Comparison of ENCODE assay signal across 8 cellular contexts in the genomic region with DNA sequence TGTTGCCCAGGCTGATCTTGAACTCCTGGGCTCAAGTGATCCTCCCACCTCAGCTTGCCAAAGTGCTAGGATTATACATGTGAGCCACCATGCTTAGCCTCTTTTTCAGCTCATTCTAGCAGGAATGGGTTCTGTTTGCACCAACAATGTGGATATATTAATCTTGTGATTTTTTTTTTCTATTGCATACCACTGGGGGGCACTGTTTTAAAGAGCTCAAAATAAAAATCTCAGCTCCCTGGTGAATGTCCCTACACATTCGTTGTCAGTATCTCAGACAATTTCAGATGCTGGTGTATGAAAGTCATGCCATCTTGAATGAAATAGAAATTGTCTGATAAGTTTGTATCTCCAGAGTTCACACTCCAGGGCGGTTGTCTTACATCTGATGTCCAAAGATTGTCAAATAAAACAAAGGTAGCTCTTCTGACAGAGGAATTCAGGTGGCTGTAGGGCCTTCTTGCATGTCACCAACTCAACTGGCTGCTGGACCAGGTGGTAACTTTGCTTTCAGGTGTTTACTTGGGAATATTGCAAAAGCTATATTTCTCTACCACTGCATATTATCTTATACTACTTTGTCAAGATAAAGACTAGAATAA. TPM values are rescaled to one million over a fixed set of nuclear protein-coding genes. Genes with fewer than 3 reads are reported as not detected.
DNase-seq lines count a peak whose midpoint lies in the region; ATAC-seq and TF ChIP-seq lines count a peak whose summit lies in the region.

No MANE protein-coding gene starts in this region.

- CTCF ChIA-PET in HEK293 (lab: Yijun Ruan, JAX), result interaction anchor here (0.6 to 5.4 kb wide), 53 partner anchors 8 to 600 kb away, joined by 3 to 128 read pairs (median 4); partner anchors contain the start of gene LAPTM4A
- CTCF ChIA-PET in activated CD4-positive, alpha-beta memory T cell treated with anti-CD3 and anti-CD28 coated beads for 36 hours (lab: Charles Lee), result interaction anchor here (0.6 to 3.9 kb wide), 47 partner anchors 10 to 1075 kb away, joined by 3 to 27 read pairs (median 4); partner anchors contain the start of genes HS1BP3, LAPTM4A, SDC1 and TTC32

- H3K27ac Mint-ChIP-seq in activated CD4-positive, alpha-beta memory T cell treated with anti-CD3 and anti-CD28 coated beads for 36 hours, result no peak overlapping the region

- H3K9me3 ChIP-seq in HEK293 (ENCODE audit: control insufficient read depth, insufficient read depth, low read depth, low read length) (no peaks in the 10 kb centered on the region), liver (ENCODE audit: control insufficient read depth in 4 of 4, low read length in 3 of 4) (no peaks in the 10 kb centered on the region)

- WGBS in liver, result 10% methylated on average over 2 of the region's 2 CpGs

- peaks cover 3% of the 10 kb centered on the region for H3K36me3 Mint-ChIP-seq in activated CD4-positive, alpha-beta memory T cell treated with anti-CD3 and anti-CD28 coated beads for 36 hours

- H3K36me3 ChIP-seq in HEK293 (ENCODE audit: control insufficient read depth in 2 of 2, insufficient read depth in 1 of 2, low read length in 2 of 2) (no peaks in the 10 kb centered on the region), liver (ENCODE audit: control insufficient read depth in 4 of 4, insufficient read depth in 3 of 4, low read depth in 1 of 4, low read length in 3 of 4) (no peaks in the 10 kb centered on the region)

- no peaks in the 10 kb centered on the region for H3K4me1 ChIP-seq in HEK293 (ENCODE audit: control insufficient read depth, insufficient read depth, low read length)
- peaks cover 2 to 10% (median 7%) of the 10 kb centered on the region in 4 donors for H3K4me1 ChIP-seq in liver (ENCODE audit: control insufficient read depth in 4 of 4, insufficient read depth in 4 of 4, low read length in 3 of 4)

- TF ChIP-seq RAD21 in liver (IDR thresholded peaks at IDR 0.05), result peak; percentile 81 to 84

- H3K9ac ChIP-seq in liver (ENCODE audit: low read depth in 1 of 2, low read length in 2 of 2), result no peak overlapping the region

- peaks cover 0 to 4% (median 0%) of the 10 kb centered on the region in 4 donors for H3K27me3 ChIP-seq in liver (ENCODE audit: control insufficient read depth in 4 of 4, insufficient read depth in 4 of 4, low read length in 3 of 4)

- peak; percentile 33; the same call in 1 of the 2 replicates for TF ChIP-seq CTCF in HEK293 (tag by site-specific recombination; IDR thresholded peaks at IDR 0.05)
- peak; percentile 67 for TF ChIP-seq CTCF in liver (IDR thresholded peaks at IDR 0.05; ENCODE audit: low read depth, low read length, missing input control)

- no peak for ATAC-seq in GM18519 (IDR thresholded peaks at IDR 0.05; ENCODE audit: low FRiP score, unreplicated experiment)
- no peak for ATAC-seq in GM18861 (IDR thresholded peaks at IDR 0.05; ENCODE audit: unreplicated experiment)

- H3K27me3 Mint-ChIP-seq in activated CD4-positive, alpha-beta memory T cell treated with anti-CD3 and anti-CD28 coated beads for 36 hours, result peaks cover 22% of the 10 kb centered on the region

- H3K9me3 Mint-ChIP-seq in activated CD4-positive, alpha-beta memory T cell treated with anti-CD3 and anti-CD28 coated beads for 36 hours, result peaks cover 14% of the 10 kb centered on the region

- DNase-seq in COR-L47 (lab: John Stamatoyannopoulos, UW) (peak; percentile 57), NCI-H526 (lab: John Stamatoyannopoulos, UW) (peak; percentile 24 to 59), cerebellum (ENCODE audit: low spot score) (peak; percentile 63)
- no peak for DNase-seq in activated CD4-positive, alpha-beta memory T cell treated with anti-CD3 and anti-CD28 coated beads for 36 hours

- H3K27ac ChIP-seq in HEK293 (ENCODE audit: extremely low read depth, low read depth, low read length) (no peak overlapping the region), liver (ENCODE audit: low read depth in 1 of 2, low read length in 2 of 2) (no peak overlapping the region)

- H3K4me3 Mint-ChIP-seq in activated CD4-positive, alpha-beta memory T cell treated with anti-CD3 and anti-CD28 coated beads for 36 hours, result no peak overlapping the region

- H3K4me1 Mint-ChIP-seq in activated CD4-positive, alpha-beta memory T cell treated with anti-CD3 and anti-CD28 coated beads for 36 hours (ENCODE audit: low read depth), result peaks cover 6% of the 10 kb centered on the region

- intact Hi-C loops in activated CD4-positive, alpha-beta memory T cell treated with anti-CD3 and anti-CD28 coated beads for 36 hours (cut with micrococcal nuclease), result loop anchor here (1.0 to 10.0 kb wide), 4 partner anchors 35 to 209 kb away; partner anchors contain the start of gene SDC1

- no peak overlapping the region for H3K4me3 ChIP-seq in HEK293 (ENCODE audit: low read depth, low read length)
- H3K4me3 ChIP-seq in liver (ENCODE audit: low read depth in 1 of 3, low read length in 3 of 3), result no peak overlapping the region

- POLR2A ChIA-PET in HEK293 (lab: Yijun Ruan, JAX), result no interaction called here
- POLR2A ChIA-PET in activated CD4-positive, alpha-beta memory T cell treated with anti-CD3 and anti-CD28 coated beads for 36 hours (lab: Charles Lee), result interaction anchor here (1.0 kb wide), 1 partner anchor 37 kb away, joined by 3 read pairs; the partner anchor contains the start of gene LAPTM4A

TF ChIP-seq in HEK293, 187 proteins besides CTCF, POLR2A, EP300 and RAD21:
- TF ChIP-seq HOXC10 (CRISPR knock-in tag; IDR thresholded peaks at IDR 0.05) (no peak), ZNF654 (tag by site-specific recombination; IDR thresholded peaks at IDR 0.05; ENCODE audit: low read depth) (peak; percentile 39)

TF ChIP-seq in liver, 16 proteins besides CTCF, POLR2A, EP300 and RAD21:
- TF ChIP-seq TAF1 (conservative IDR thresholded peaks at IDR 0.05) (no peak), ATF3 (IDR thresholded peaks at IDR 0.05) (no peak), JUND (IDR thresholded peaks at IDR 0.05) (no peak), HNF4G (IDR thresholded peaks at IDR 0.05) (no peak), HNF4A (conservative IDR thresholded peaks at IDR 0.05) (peak in 1 of 2 donors; percentile 6)
TF ChIP-seq in liver: peak in this region for 1.

RNA-seq across cellular contexts. Expression of gene MATN3, which starts 3.1 kb away (rescaled TPM):
- 3.1 TPM for total RNA-seq in cerebellum
- under 1 TPM; 0.05 to 0.08 TPM for total RNA-seq in liver
- polyA plus RNA-seq in liver, result under 1 TPM in 1 of 2 donors, not detected in 1; 0.10 TPM
- not detected for total RNA-seq in activated CD4-positive, alpha-beta memory T cell treated with anti-CD3 and anti-CD28 coated beads for 36 hours

RNA-seq across cellular contexts. Expression of gene WDR35, which starts 25.7 kb away (rescaled TPM):
- total RNA-seq in cerebellum, result 26.4 TPM
- 1 to 10 TPM; 2.0 to 3.8 TPM for total RNA-seq in liver
- polyA plus RNA-seq in liver, result 1 to 10 TPM in 1 of 2 donors, under 1 TPM in 1; 0.97 to 1.2 TPM
- total RNA-seq in activated CD4-positive, alpha-beta memory T cell treated with anti-CD3 and anti-CD28 coated beads for 36 hours, result 1 to 10 TPM; 6.0 to 7.1 TPM

RNA-seq across cellular contexts. Expression of gene LAPTM4A, which starts 35.8 kb away (rescaled TPM):
- total RNA-seq in cerebellum (71.8 TPM), liver (100 to 1,000 TPM in 1 of 2 donors, 10 to 100 TPM in 1; 69.1 to 115 TPM)
- polyA plus RNA-seq in liver, result 100 to 1,000 TPM; 129 to 183 TPM
- total RNA-seq in activated CD4-positive, alpha-beta memory T cell treated with anti-CD3 and anti-CD28 coated beads for 36 hours, result 10 to 100 TPM; 26.7 to 29.0 TPM
